Comparison of ENCODE assay signal across 19 cellular contexts in the genomic region with DNA sequence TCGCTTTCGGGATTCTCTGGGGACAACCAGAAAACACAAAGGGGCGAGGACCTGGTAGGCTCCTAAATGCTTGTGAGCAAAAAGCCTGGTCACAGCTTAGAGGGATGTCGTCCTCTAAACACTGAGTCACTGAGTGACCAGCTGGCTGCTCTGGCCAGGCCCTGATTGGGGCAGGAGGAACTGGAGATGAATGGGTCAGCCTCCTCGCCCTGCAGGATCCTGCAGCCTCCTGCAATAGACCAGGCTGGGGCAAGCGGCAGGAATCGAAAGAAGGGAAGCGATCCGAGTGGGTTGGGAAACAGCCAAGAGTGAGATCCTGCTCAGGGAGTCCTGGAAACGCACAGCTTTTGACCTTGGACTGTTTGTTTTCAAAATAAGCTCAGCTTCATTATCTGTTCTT. TPM values are rescaled to one million over a fixed set of nuclear protein-coding genes. Genes with fewer than 3 reads are reported as not detected.
DNase-seq lines count a peak whose midpoint lies in the region; ATAC-seq and TF ChIP-seq lines count a peak whose summit lies in the region.
"Had no signal": no experiment of that assay in that cellular context is flagged by ENCODE, and none has a peak within 500 bp of the region (broad histone marks: within the 10 kb centered on the region; RNA-seq: fewer than 3 reads in every experiment).

No MANE protein-coding gene starts in this region.

- in situ Hi-C loops in GM13976 (cut with MboI; ENCODE audit: low sequenced_read_pairs, unreplicated experiment): no loop called here

- peak; percentile 15 for DNase-seq in DMS53 (lab: John Stamatoyannopoulos, UW)
- no peak for DNase-seq in DMS53 treated with DMSO at 0.1 percent for 48 hours (lab: John Stamatoyannopoulos, UW; ENCODE audit: unreplicated experiment)
- DNase-seq in WTC11 (ENCODE audit: low spot score): peak; percentile 31
- DNase-seq in iPS-NIHi11 (ENCODE audit: low spot score): peak; percentile 31
- DNase-seq in type B pancreatic cell (ENCODE audit: extremely low spot score, unreplicated experiment): no peak
- DNase-seq in NCI-H1436 (lab: John Stamatoyannopoulos, UW): no peak
- DNase-seq in NCI-H2196 (lab: John Stamatoyannopoulos, UW; ENCODE audit: unreplicated experiment): no peak
- DNase-seq in GM13976 (ENCODE audit: low spot score): no peak
- DNase-seq: activated CD8-positive, alpha-beta T cell treated with anti-CD3 and anti-CD28 coated beads, Interleukin-2, amount 10 ng/mL, durations not matched to agents 7 days and 5 days; CD4-positive, CD25-positive, alpha-beta regulatory T cell; cortex of kidney; GDM1; heart left ventricle; kidney glomerular epithelial cell; mucosa of descending colon; NCI-H146; NCI-H510A had no signal

- H3K27me3 Mint-ChIP-seq in WTC11 (ENCODE audit: low read depth): peaks cover 75% of the 10 kb centered on the region
- peaks cover 73% of the 10 kb centered on the region for H3K27me3 Mint-ChIP-seq in type B pancreatic cell

- TF ChIP-seq CTCF in WTC11 (IDR thresholded peaks at IDR 0.05): no peak
- TF ChIP-seq CTCF in type B pancreatic cell (conservative IDR thresholded peaks at IDR 0.05): no peak
- TF ChIP-seq CTCF in GM13976 (IDR thresholded peaks at IDR 0.05; ENCODE audit: borderline replicate concordance, control extremely low read depth, extremely low read depth, insufficient read depth, missing control alignments): no peak

- POLR2A ChIA-PET in WTC11 (lab: Charles Lee): no interaction called here

- H3K4me3 Mint-ChIP-seq in WTC11 (no peak overlapping the region), type B pancreatic cell (peak overlapping the region; percentile 23)
- H3K4me3 Mint-ChIP-seq: activated CD8-positive, alpha-beta T cell treated with anti-CD3 and anti-CD28 coated beads, Interleukin-2, amount 10 ng/mL, durations not matched to agents 7 days and 5 days; activated T-helper 17 cell treated with anti-CD3 and anti-CD28 coated beads, Interleukin-2, amount 50 U/mL, for 72 hours; CD4-positive, CD25-positive, alpha-beta regulatory T cell had no signal

- H3K9me3 Mint-ChIP-seq in WTC11: no peaks in the 10 kb centered on the region
- no peaks in the 10 kb centered on the region for H3K9me3 Mint-ChIP-seq in type B pancreatic cell
- H3K9me3 Mint-ChIP-seq: activated T-helper 17 cell treated with anti-CD3 and anti-CD28 coated beads, Interleukin-2, amount 50 U/mL, for 72 hours had no signal

- H3K27ac Mint-ChIP-seq in WTC11 (no peak overlapping the region), type B pancreatic cell (no peak overlapping the region)
- H3K27ac Mint-ChIP-seq: activated CD8-positive, alpha-beta T cell treated with anti-CD3 and anti-CD28 coated beads, Interleukin-2, amount 10 ng/mL, durations not matched to agents 7 days and 5 days; activated T-helper 17 cell treated with anti-CD3 and anti-CD28 coated beads, Interleukin-2, amount 50 U/mL, for 72 hours; CD4-positive, CD25-positive, alpha-beta regulatory T cell had no signal

- CTCF ChIA-PET in WTC11 (lab: Charles Lee): interaction anchor here (0.9 to 1.0 kb wide), 2 partner anchors 30 to 271 kb away, joined by 3 to 4 read pairs; no protein-coding TSS in a partner anchor

- H3K4me1 Mint-ChIP-seq in WTC11: peaks cover 65% of the 10 kb centered on the region
- H3K4me1 Mint-ChIP-seq in type B pancreatic cell (ENCODE audit: unreplicated experiment): peaks cover 60% of the 10 kb centered on the region
- H3K4me1 Mint-ChIP-seq: activated T-helper 17 cell treated with anti-CD3 and anti-CD28 coated beads, Interleukin-2, amount 50 U/mL, for 72 hours had no signal

- H3K36me3 Mint-ChIP-seq in WTC11 (no peaks in the 10 kb centered on the region), type B pancreatic cell (no peaks in the 10 kb centered on the region)
- H3K36me3 Mint-ChIP-seq: CD4-positive, CD25-positive, alpha-beta regulatory T cell had no signal

- peak; percentile 27; the same call in 1 of the 2 replicates for ATAC-seq in WTC11
- ATAC-seq: activated CD8-positive, alpha-beta T cell treated with anti-CD3 and anti-CD28 coated beads, Interleukin-2, amount 10 ng/mL, durations not matched to agents 7 days and 5 days; activated T-helper 17 cell treated with anti-CD3 and anti-CD28 coated beads, Interleukin-2, amount 50 U/mL, for 72 hours; heart left ventricle; mucosa of descending colon had no signal

TF ChIP-seq in WTC11, 78 proteins besides CTCF, POLR2A, EP300 and RAD21:
- TF ChIP-seq, protein P1, sequence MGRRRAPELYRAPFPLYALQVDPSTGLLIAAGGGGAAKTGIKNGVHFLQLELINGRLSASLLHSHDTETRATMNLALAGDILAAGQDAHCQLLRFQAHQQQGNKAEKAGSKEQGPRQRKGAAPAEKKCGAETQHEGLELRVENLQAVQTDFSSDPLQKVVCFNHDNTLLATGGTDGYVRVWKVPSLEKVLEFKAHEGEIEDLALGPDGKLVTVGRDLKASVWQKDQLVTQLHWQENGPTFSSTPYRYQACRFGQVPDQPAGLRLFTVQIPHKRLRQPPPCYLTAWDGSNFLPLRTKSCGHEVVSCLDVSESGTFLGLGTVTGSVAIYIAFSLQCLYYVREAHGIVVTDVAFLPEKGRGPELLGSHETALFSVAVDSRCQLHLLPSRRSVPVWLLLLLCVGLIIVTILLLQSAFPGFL (CRISPR knock-in tag; IDR thresholded peaks at IDR 0.05; ENCODE audit: borderline replicate concordance): no peak
- TF ChIP-seq ELF4 (CRISPR knock-in tag; IDR thresholded peaks at IDR 0.05; ENCODE audit: low read depth): no peak

RNA-seq across cellular contexts. Expression of gene MSX2, which starts 34.1 kb away (rescaled TPM):
- total RNA-seq in WTC11 (2021) (0.73 to 0.94 TPM (median 0.83 TPM) in 3 replicates), type B pancreatic cell (ENCODE audit: low replicate concordance) (55.6 and 69.7 TPM in 2 replicates)
- total RNA-seq: activated CD8-positive, alpha-beta T cell treated with anti-CD3 and anti-CD28 coated beads, Interleukin-2, amount 10 ng/mL, durations not matched to agents 7 days and 5 days; activated T-helper 17 cell treated with anti-CD3 and anti-CD28 coated beads, Interleukin-2, amount 50 U/mL, for 72 hours; OCI-LY7 had no signal

Comparison
In these comparisons a context has a peak if more than half of its experiments do, and no peak if none do; other contexts are left out.
1. DNase-seq: peak in DMS53 (single experiment), WTC11 (single experiment) and iPS-NIHi11 (single experiment); none in DMS53 treated with DMSO at 0.1 percent for 48 hours (single experiment), type B pancreatic cell (single experiment), NCI-H1436 (single experiment), NCI-H2196 (single experiment) and GM13976 (single experiment).
2. RNA of gene MSX2, which starts 34.1 kb away (total RNA-seq): 55.6 to 69.7 TPM in type B pancreatic cell; 0.73 to 0.94 TPM in WTC11; every median in the first group is over 10 times any median in the second.